ENCODE assay signal across 19 cellular contexts in genomic region chrX:130253916-130254315, GRCh38.
DNase-seq lines count a peak whose midpoint lies in the region; FAIRE-seq lines count a peak whose summit lies in the region.
"Had no signal": no experiment of that assay in that cellular context is flagged by ENCODE, and none has a peak within 500 bp of the region (broad histone marks: within the 10 kb centered on the region; RNA-seq: fewer than 3 reads in every experiment).

No MANE protein-coding gene starts in this region.

- CTCF ChIA-PET in activated naive CD4-positive, alpha-beta T cell treated with anti-CD3 and anti-CD28 coated beads, Interleukin-2, amount 10 ng/mL, durations not matched to agents 7 days and 5 days (lab: Charles Lee): no interaction called here

- H3K9me3 Mint-ChIP-seq in T-helper 2 cell treated with Interferon-gamma antibody and Interleukin-4, amounts not matched to agents 5 μg/mL and 100 μg/mL, for 36 hours: no peaks in the 10 kb centered on the region
- H3K9me3 Mint-ChIP-seq in activated naive CD4-positive, alpha-beta T cell treated with anti-CD3 and anti-CD28 coated beads, Interleukin-2, amount 10 ng/mL, durations not matched to agents 7 days and 5 days: no peaks in the 10 kb centered on the region

- DNase-seq in NCI-H1105 treated with DMSO at 0.1 percent for 48 hours (lab: John Stamatoyannopoulos, UW): peak; percentile 18
- no peak for DNase-seq in NCI-H1105 (lab: John Stamatoyannopoulos, UW)
- DNase-seq in GM19239 (ENCODE audit: insufficient read length, low spot score): no peak
- peak; percentile 83 to 94 for DNase-seq in NCI-H526 (lab: John Stamatoyannopoulos, UW)
- no peak for DNase-seq in T-helper 2 cell treated with Interferon-gamma antibody and Interleukin-4, amounts not matched to agents 5 μg/mL and 100 μg/mL, for 36 hours (ENCODE audit: low spot score)
- DNase-seq in activated naive CD4-positive, alpha-beta T cell treated with anti-CD3 and anti-CD28 coated beads, Interleukin-2, amount 10 ng/mL, durations not matched to agents 7 days and 5 days: no peak
- no peak for DNase-seq in NCI-H345 treated with DMSO at 0.1 percent for 48 hours (lab: John Stamatoyannopoulos, UW; ENCODE audit: unreplicated experiment)
- DNase-seq in NCI-H345 (lab: John Stamatoyannopoulos, UW): no peak
- DNase-seq: 8988T; AML-193; C1 segment of cervical spinal cord; Calu3; CD8-positive, alpha-beta memory T cell; DMS53; GDM1; NCI-H187; NCI-H226; T-helper 1 cell had no signal

- peak; percentile 54 for FAIRE-seq in GM19239 (lab: Jason Lieb, UNC)
- FAIRE-seq: H54 had no signal

- H3K27me3 Mint-ChIP-seq in T-helper 2 cell treated with Interferon-gamma antibody and Interleukin-4, amounts not matched to agents 5 μg/mL and 100 μg/mL, for 36 hours (ENCODE audit: low read depth): no peaks in the 10 kb centered on the region
- H3K27me3 Mint-ChIP-seq in activated naive CD4-positive, alpha-beta T cell treated with anti-CD3 and anti-CD28 coated beads, Interleukin-2, amount 10 ng/mL, durations not matched to agents 7 days and 5 days: no peaks in the 10 kb centered on the region
- H3K27me3 Mint-ChIP-seq: CD8-positive, alpha-beta memory T cell had no signal

- peaks cover 30% of the 10 kb centered on the region for H3K36me3 Mint-ChIP-seq in T-helper 2 cell treated with Interferon-gamma antibody and Interleukin-4, amounts not matched to agents 5 μg/mL and 100 μg/mL, for 36 hours (ENCODE audit: low read depth)
- H3K36me3 Mint-ChIP-seq in activated naive CD4-positive, alpha-beta T cell treated with anti-CD3 and anti-CD28 coated beads, Interleukin-2, amount 10 ng/mL, durations not matched to agents 7 days and 5 days: peaks cover 18% of the 10 kb centered on the region

- peaks cover 28% of the 10 kb centered on the region for H3K4me1 Mint-ChIP-seq in T-helper 2 cell treated with Interferon-gamma antibody and Interleukin-4, amounts not matched to agents 5 μg/mL and 100 μg/mL, for 36 hours (ENCODE audit: low read depth)
- peaks cover 19% of the 10 kb centered on the region for H3K4me1 Mint-ChIP-seq in activated naive CD4-positive, alpha-beta T cell treated with anti-CD3 and anti-CD28 coated beads, Interleukin-2, amount 10 ng/mL, durations not matched to agents 7 days and 5 days

- H3K27ac Mint-ChIP-seq in T-helper 2 cell treated with Interferon-gamma antibody and Interleukin-4, amounts not matched to agents 5 μg/mL and 100 μg/mL, for 36 hours: peak overlapping the region; percentile 22
- no peak overlapping the region for H3K27ac Mint-ChIP-seq in activated naive CD4-positive, alpha-beta T cell treated with anti-CD3 and anti-CD28 coated beads, Interleukin-2, amount 10 ng/mL, durations not matched to agents 7 days and 5 days
- H3K27ac Mint-ChIP-seq: CD8-positive, alpha-beta memory T cell had no signal

- H3K4me3 Mint-ChIP-seq in T-helper 2 cell treated with Interferon-gamma antibody and Interleukin-4, amounts not matched to agents 5 μg/mL and 100 μg/mL, for 36 hours: no peak overlapping the region
- no peak overlapping the region for H3K4me3 Mint-ChIP-seq in activated naive CD4-positive, alpha-beta T cell treated with anti-CD3 and anti-CD28 coated beads, Interleukin-2, amount 10 ng/mL, durations not matched to agents 7 days and 5 days
- H3K4me3 Mint-ChIP-seq: CD8-positive, alpha-beta memory T cell had no signal

Comparison
In these comparisons a context has a peak if more than half of its experiments do, and no peak if none do; other contexts are left out.
1. DNase-seq: peak in NCI-H1105 treated with DMSO at 0.1 percent for 48 hours (single experiment) and NCI-H526 (2 of 2); none in NCI-H1105 (single experiment), GM19239 (single experiment), T-helper 2 cell treated with Interferon-gamma antibody and Interleukin-4, amounts not matched to agents 5 μg/mL and 100 μg/mL, for 36 hours (single experiment), activated naive CD4-positive, alpha-beta T cell treated with anti-CD3 and anti-CD28 coated beads, Interleukin-2, amount 10 ng/mL, durations not matched to agents 7 days and 5 days (single experiment), NCI-H345 treated with DMSO at 0.1 percent for 48 hours (single experiment) and NCI-H345 (single experiment).